ENCODE assay signal across 23 cellular contexts in genomic region chr7:139713835-139714162, GRCh38.
DNase-seq lines count a peak whose midpoint lies in the region; ATAC-seq and TF ChIP-seq lines count a peak whose summit lies in the region.
"Had no signal": no experiment of that assay in that cellular context is flagged by ENCODE, and none has a peak within 500 bp of the region (broad histone marks: within the 10 kb centered on the region; RNA-seq: fewer than 3 reads in every experiment).

No MANE protein-coding gene starts in this region.

- TF ChIP-seq POLR2A in heart left ventricle (IDR thresholded peaks at IDR 0.05) (no peak), upper lobe of left lung (IDR thresholded peaks at IDR 0.05) (no peak)

- POLR2A ChIA-PET in Caco-2 (lab: Charles Lee), result no interaction called here

- H3K4me1 ChIP-seq in heart left ventricle, result peaks cover 7 to 63% (median 45%) of the 10 kb centered on the region in 12 donors
- H3K4me1 ChIP-seq in upper lobe of left lung, result peaks cover 8 to 28% (median 22%) of the 10 kb centered on the region in 4 donors
- H3K4me1 ChIP-seq in Caco-2, result no peaks in the 10 kb centered on the region

- peak overlapping the region; percentile 96 for H3K27ac Mint-ChIP-seq in nephron progenitor cell
- no peak overlapping the region for H3K27ac Mint-ChIP-seq in Caco-2 (ENCODE audit: unreplicated experiment)
- H3K27ac Mint-ChIP-seq: activated naive CD8-positive, alpha-beta T cell; activated T-cell treated with anti-CD3 and anti-CD28 coated beads, Interleukin-2, amount 50 U/mL, for 24 hours; CD4-positive, CD25-positive, alpha-beta regulatory T cell had no signal

- ATAC-seq in heart left ventricle, result no peak
- ATAC-seq in upper lobe of left lung (ENCODE audit: low FRiP score in 2 of 2), result no peak
- no peak for ATAC-seq in GM19351 (IDR thresholded peaks at IDR 0.05; ENCODE audit: unreplicated experiment)
- ATAC-seq: PC-3, SK-N-SH treated with all-trans-retinoic acid at 6 μM for 48 hours had no signal

- H3K4me3 ChIP-seq in heart left ventricle (no peak overlapping the region), dorsolateral prefrontal cortex (peak overlapping the region in 2 of 59 donors; percentile 5 to 8), upper lobe of left lung (no peak overlapping the region), Caco-2 (ENCODE audit: low read depth, low read length) (no peak overlapping the region)
- H3K4me3 ChIP-seq: K562, tibial nerve had no signal

- CTCF ChIA-PET in Caco-2 (lab: Charles Lee), result no interaction called here

- intact Hi-C loops in heart left ventricle (cut with DNase I), result no loop called here
- intact Hi-C loops in cardiac septum (cut with DNase I), result no loop called here
- intact Hi-C loops in dorsolateral prefrontal cortex (cut with DNase I), result no loop called here
- intact Hi-C loops in Caco-2 (cut with micrococcal nuclease; ENCODE audit: unreplicated experiment), result no loop called here

- no TSS peak for BruUV-seq in Caco-2 (replicated peaks; lab: Mats Ljungman, UMichigan)

- H3K36me3 Mint-ChIP-seq in nephron progenitor cell (ENCODE audit: low read depth), result peaks cover 62% of the 10 kb centered on the region
- H3K36me3 Mint-ChIP-seq in Caco-2 (ENCODE audit: insufficient read depth, unreplicated experiment), result peaks cover 5% of the 10 kb centered on the region

- TF ChIP-seq EP300 in upper lobe of left lung (IDR thresholded peaks at IDR 0.05), result no peak

- DNase-seq in heart left ventricle (no peak), cardiac septum (ENCODE audit: low spot score) (no peak), dorsolateral prefrontal cortex (peak in 1 of 10 donors; percentile 23), nephron progenitor cell (no peak), upper lobe of left lung (no peak), Caco-2 (no peak)
- no peak for DNase-seq in activated T-cell treated with anti-CD3 and anti-CD28 coated beads, Interleukin-2, amount 50 U/mL, for 1 hour
- DNase-seq: activated T-cell treated with anti-CD3 and anti-CD28 coated beads, Interleukin-2, amount 50 U/mL, for 24 hours; CD4-positive, CD25-positive, alpha-beta regulatory T cell; DMS79; mammary epithelial cell; NCI-H2029 treated with DMSO at 0.1 percent for 48 hours; NCI-H524; PC-3; stimulated activated CD4-positive, alpha-beta T cell treated with anti-CD3 and anti-CD28 coated beads, Interleukin-4, amount 100 ng/mL, for 24 hours; stimulated activated CD8-positive, alpha-beta memory T cell treated with anti-CD3 and anti-CD28 coated beads, Interleukin-4, amount 100 ng/mL, for 48 hours had no signal

- H3K4me1 Mint-ChIP-seq in nephron progenitor cell (peaks cover 58% of the 10 kb centered on the region), Caco-2 (ENCODE audit: low read depth, unreplicated experiment) (no peaks in the 10 kb centered on the region)

- H3K27me3 ChIP-seq in heart left ventricle (no peaks in the 10 kb centered on the region), dorsolateral prefrontal cortex (no peaks in the 10 kb centered on the region), upper lobe of left lung (no peaks in the 10 kb centered on the region), Caco-2 (replicated peaks; ENCODE audit: control insufficient read depth, insufficient read depth, low read length) (no peaks in the 10 kb centered on the region)
- H3K27me3 ChIP-seq: tibial nerve had no signal

- H3K27ac ChIP-seq in heart left ventricle (peak overlapping the region; percentile 44 to 90 (median 76)), dorsolateral prefrontal cortex (peak overlapping the region; percentile 15 to 89 (median 76)), upper lobe of left lung (peak overlapping the region; percentile 27 to 80 (median 78))

- H3K9me3 ChIP-seq in heart left ventricle (no peaks in the 10 kb centered on the region), upper lobe of left lung (no peaks in the 10 kb centered on the region), Caco-2 (no peaks in the 10 kb centered on the region)
- H3K9me3 ChIP-seq: tibial nerve had no signal

- H3K27me3 Mint-ChIP-seq in nephron progenitor cell (ENCODE audit: low read depth, poor library complexity) (no peaks in the 10 kb centered on the region), Caco-2 (ENCODE audit: insufficient read depth, unreplicated experiment) (no peaks in the 10 kb centered on the region)
- H3K27me3 Mint-ChIP-seq: activated naive CD8-positive, alpha-beta T cell; activated T-cell treated with anti-CD3 and anti-CD28 coated beads, Interleukin-2, amount 50 U/mL, for 24 hours; CD4-positive, CD25-positive, alpha-beta regulatory T cell had no signal

- H3K4me3 Mint-ChIP-seq in nephron progenitor cell (no peak overlapping the region), Caco-2 (ENCODE audit: unreplicated experiment) (no peak overlapping the region)
- H3K4me3 Mint-ChIP-seq: activated naive CD8-positive, alpha-beta T cell; activated T-cell treated with anti-CD3 and anti-CD28 coated beads, Interleukin-2, amount 50 U/mL, for 24 hours; CD4-positive, CD25-positive, alpha-beta regulatory T cell; endodermal cell; neural crest cell had no signal

- H3K9me3 Mint-ChIP-seq in nephron progenitor cell (no peaks in the 10 kb centered on the region), Caco-2 (ENCODE audit: unreplicated experiment) (no peaks in the 10 kb centered on the region)
- H3K9me3 Mint-ChIP-seq: activated T-cell treated with anti-CD3 and anti-CD28 coated beads, Interleukin-2, amount 50 U/mL, for 24 hours; CD4-positive, CD25-positive, alpha-beta regulatory T cell; endodermal cell; neural crest cell had no signal

- TF ChIP-seq CTCF in heart left ventricle (IDR thresholded peaks at IDR 0.05) (no peak), dorsolateral prefrontal cortex (IDR thresholded peaks at IDR 0.05 in 54 of 56, conservative IDR thresholded peaks at IDR 0.05 in 2 of 56; ENCODE audit: low read depth in 1 of 56, partially characterized antibody in 56 of 56) (no peak), nephron progenitor cell (IDR thresholded peaks at IDR 0.05) (no peak), upper lobe of left lung (IDR thresholded peaks at IDR 0.05) (no peak), Caco-2 (IDR thresholded peaks at IDR 0.05; ENCODE audit: insufficient read depth in 1 of 2, low read depth in 1 of 2, low read length in 1 of 2, severe bottlenecking in 1 of 2, unreplicated experiment in 1 of 2) (no peak)

- 74 to 79% (median 75%) methylated on average over 9 of the region's 9 CpGs for WGBS in heart left ventricle, 4 donors
- 77 to 90% methylated on average over 7 to 9 of the region's 9 CpGs for WGBS in upper lobe of left lung, 2 donors

- H3K36me3 ChIP-seq in heart left ventricle (peaks cover 0 to 49% (median 30%) of the 10 kb centered on the region in 9 donors), upper lobe of left lung (peaks cover 0 to 49% (median 29%) of the 10 kb centered on the region in 4 donors), Caco-2 (ENCODE audit: control insufficient read depth, insufficient read depth, low read length) (peaks cover 3% of the 10 kb centered on the region; the same call in 1 of the 2 replicates)
